ENCODE assay signal across 22 cellular contexts in the genomic region with DNA sequence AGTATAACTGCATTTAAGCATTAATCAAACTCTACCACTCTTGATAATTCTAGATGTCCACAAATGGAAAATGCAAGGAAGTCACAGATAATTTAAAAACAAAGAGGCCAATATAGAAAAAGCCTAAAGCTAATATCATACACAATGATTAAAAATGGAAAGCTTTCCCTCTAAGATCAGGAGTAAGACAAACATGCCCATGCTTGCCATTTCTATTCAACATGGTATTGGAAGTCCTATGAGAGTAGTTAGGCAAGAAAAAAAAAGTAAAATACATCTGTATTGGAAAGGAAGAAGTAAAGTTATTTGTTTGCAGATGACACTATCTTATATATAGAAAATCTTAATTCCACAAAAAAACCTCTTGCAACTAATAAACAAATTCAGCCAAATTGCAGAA.
"Had no signal": no experiment of that assay in that cellular context is flagged by ENCODE, and none has a peak within 500 bp of the region (broad histone marks: within the 10 kb centered on the region; RNA-seq: fewer than 3 reads in every experiment).

No MANE protein-coding gene starts in this region.

- H3K36me3 ChIP-seq: colonic mucosa, esophagus muscularis mucosa, gastroesophageal sphincter, heart left ventricle, left lung, lower lobe of right lung had no signal

- FAIRE-seq: endometrium had no signal

- H2AFZ ChIP-seq: hepatocyte had no signal

- H3K79me2 ChIP-seq: hepatocyte had no signal

- H3K9me3 ChIP-seq: colonic mucosa had no signal

- H3K4me2 ChIP-seq: hepatocyte had no signal

- H3K27me3 ChIP-seq: colonic mucosa, esophagus muscularis mucosa, foreskin keratinocyte, gastroesophageal sphincter, heart left ventricle, hepatocyte, left lung had no signal

- H3K4me1 ChIP-seq: colonic mucosa, esophagus muscularis mucosa, gastroesophageal sphincter, heart left ventricle, left lung, lower lobe of right lung had no signal

- H3K27ac ChIP-seq: colonic mucosa, esophagus muscularis mucosa, foreskin keratinocyte, gastroesophageal sphincter, heart left ventricle, hepatocyte, left lung, lower lobe of right lung had no signal

- H3K4me3 ChIP-seq: colonic mucosa, esophagus muscularis mucosa, gastroesophageal sphincter, heart left ventricle, hepatocyte, left lung, lower lobe of right lung, mucosa of descending colon had no signal

- DNase-seq: colonic mucosa; cortex of kidney; effector CD8-positive, alpha-beta T cell; effector memory CD8-positive, alpha-beta T cell; endodermal cell; heart left ventricle; hypothalamus; immature natural killer cell; islet precursor cell; left cardiac atrium; left lung; left ventricle myocardium superior; lower lobe of right lung; mesendoderm; mucosa of descending colon; naive B cell; naive thymus-derived CD8-positive, alpha-beta T cell had no signal
